In genomic region chr6:56772737-56773184, GRCh38 we compare ENCODE assay signal across 11 cellular contexts.
A peak's percentile ranks its signal among the peaks of the same experiment; 100 is the strongest.
DNase-seq lines count a peak whose midpoint lies in the region; ATAC-seq and TF ChIP-seq lines count a peak whose summit lies in the region.
"Had no signal": no experiment of that assay in that cellular context is flagged by ENCODE, and none has a peak within 500 bp of the region (broad histone marks: within the 10 kb centered on the region; RNA-seq: fewer than 3 reads in every experiment).

No MANE protein-coding gene starts in this region.

- H3K4me1 ChIP-seq in RWPE2 (ENCODE audit: insufficient read depth, poor library complexity, severe bottlenecking) (peaks cover 14% of the 10 kb centered on the region), foreskin keratinocyte (peaks cover 8% of the 10 kb centered on the region), skeletal muscle tissue (ENCODE audit: control insufficient read depth in 3 of 3, insufficient read depth in 3 of 3, low read length in 3 of 3) (peaks cover 25 to 33% (median 28%) of the 10 kb centered on the region in 3 donors)

- no peaks in the 10 kb centered on the region for H3K4me1 Mint-ChIP-seq in T-cell
- no peaks in the 10 kb centered on the region for H3K4me1 Mint-ChIP-seq in stimulated activated naive B cell treated with anti-CD40 and anti-IgM and Interleukin-4, amounts not matched to agents 10 μg/mL and 1 μg/mL and 100 μg/mL, for 72 hours
- H3K4me1 Mint-ChIP-seq: activated naive CD4-positive, alpha-beta T cell treated with anti-CD3 and anti-CD28 coated beads, Interleukin-2, amount 50 U/mL, for 24 hours had no signal

- H3K36me3 Mint-ChIP-seq in T-cell = no peaks in the 10 kb centered on the region
- H3K36me3 Mint-ChIP-seq in stimulated activated naive B cell treated with anti-CD40 and anti-IgM and Interleukin-4, amounts not matched to agents 10 μg/mL and 1 μg/mL and 100 μg/mL, for 72 hours = no peaks in the 10 kb centered on the region
- H3K36me3 Mint-ChIP-seq: activated naive CD4-positive, alpha-beta T cell treated with anti-CD3 and anti-CD28 coated beads, Interleukin-2, amount 50 U/mL, for 24 hours had no signal

- ATAC-seq in GM21381 (IDR thresholded peaks at IDR 0.05; ENCODE audit: unreplicated experiment) (peak; percentile 44), RWPE2 (ENCODE audit: low read depth) (peak; percentile 71), foreskin keratinocyte (peak; percentile 99), T-cell (replicated peaks in 1 of 4) (no peak)
- no peak for ATAC-seq in stimulated activated naive B cell treated with anti-CD40 and anti-IgM and Interleukin-4, amounts not matched to agents 10 μg/mL and 1 μg/mL and 100 μg/mL, for 72 hours (replicated peaks)

- DNase-seq in RWPE2 (ENCODE audit: low spot score) (no peak), foreskin keratinocyte (peak; percentile 81 to 92), T-cell (no peak), NCI-H2171 (lab: John Stamatoyannopoulos, UW) (no peak)
- no peak for DNase-seq in activated effector memory CD4-positive, alpha-beta T cell treated with anti-CD3 and anti-CD28 coated beads, Interleukin-2, amount 50 U/mL, for 16 hours
- no peak for DNase-seq in stimulated activated naive B cell treated with anti-CD40 and anti-IgM and Interleukin-4, amounts not matched to agents 10 μg/mL and 1 μg/mL and 100 μg/mL, for 72 hours
- DNase-seq: NCI-H510A had no signal

- H3K9me3 Mint-ChIP-seq in T-cell = no peaks in the 10 kb centered on the region
- H3K9me3 Mint-ChIP-seq in stimulated activated naive B cell treated with anti-CD40 and anti-IgM and Interleukin-4, amounts not matched to agents 10 μg/mL and 1 μg/mL and 100 μg/mL, for 72 hours = peaks cover 0 to 2% of the 10 kb centered on the region in 2 donors
- H3K9me3 Mint-ChIP-seq: activated naive CD4-positive, alpha-beta T cell treated with anti-CD3 and anti-CD28 coated beads, Interleukin-2, amount 50 U/mL, for 24 hours had no signal

- peak overlapping the region; percentile 54 for H3K27ac ChIP-seq in RWPE2 (ENCODE audit: poor library complexity, severe bottlenecking)
- peak overlapping the region; percentile 50 for H3K27ac ChIP-seq in foreskin keratinocyte
- peak overlapping the region; percentile 88 for H3K27ac ChIP-seq in skeletal muscle tissue (ENCODE audit: low read depth, low read length)
- H3K27ac ChIP-seq: uterus had no signal

- H3K4me3 ChIP-seq in RWPE2 (ENCODE audit: severe bottlenecking) (no peak overlapping the region), skeletal muscle tissue (ENCODE audit: low read length in 3 of 3) (peak overlapping the region; percentile 1 to 30 (median 29))
- H3K4me3 ChIP-seq: uterus had no signal

- CTCF ChIA-PET in T-cell (lab: Charles Lee) = no interaction called here

- no peak overlapping the region for H3K4me3 Mint-ChIP-seq in T-cell
- no peak overlapping the region for H3K4me3 Mint-ChIP-seq in stimulated activated naive B cell treated with anti-CD40 and anti-IgM and Interleukin-4, amounts not matched to agents 10 μg/mL and 1 μg/mL and 100 μg/mL, for 72 hours
- H3K4me3 Mint-ChIP-seq: activated naive CD4-positive, alpha-beta T cell treated with anti-CD3 and anti-CD28 coated beads, Interleukin-2, amount 50 U/mL, for 24 hours had no signal

- no peak overlapping the region for H3K27ac Mint-ChIP-seq in T-cell
- no peak overlapping the region for H3K27ac Mint-ChIP-seq in stimulated activated naive B cell treated with anti-CD40 and anti-IgM and Interleukin-4, amounts not matched to agents 10 μg/mL and 1 μg/mL and 100 μg/mL, for 72 hours
- H3K27ac Mint-ChIP-seq: activated naive CD4-positive, alpha-beta T cell treated with anti-CD3 and anti-CD28 coated beads, Interleukin-2, amount 50 U/mL, for 24 hours had no signal

- no peak for TF ChIP-seq CTCF in RWPE2 (IDR thresholded peaks at IDR 0.05; ENCODE audit: poor library complexity, severe bottlenecking)
- peak; percentile 69 for TF ChIP-seq CTCF in foreskin keratinocyte (conservative IDR thresholded peaks at IDR 0.05)

- H3K27me3 ChIP-seq in RWPE2 (ENCODE audit: insufficient read depth, poor library complexity, severe bottlenecking) = no peaks in the 10 kb centered on the region
- no peaks in the 10 kb centered on the region for H3K27me3 ChIP-seq in foreskin keratinocyte
- no peaks in the 10 kb centered on the region for H3K27me3 ChIP-seq in skeletal muscle tissue (ENCODE audit: control insufficient read depth in 3 of 3, insufficient read depth in 3 of 3, low read length in 3 of 3)
- H3K27me3 ChIP-seq: uterus had no signal

- no peaks in the 10 kb centered on the region for H3K9me3 ChIP-seq in RWPE2 (ENCODE audit: severe bottlenecking)
- no peaks in the 10 kb centered on the region for H3K9me3 ChIP-seq in skeletal muscle tissue (ENCODE audit: control insufficient read depth in 3 of 3, low read length in 3 of 3)
- H3K9me3 ChIP-seq: uterus had no signal

- H3K27me3 Mint-ChIP-seq in T-cell = no peaks in the 10 kb centered on the region
- H3K27me3 Mint-ChIP-seq in stimulated activated naive B cell treated with anti-CD40 and anti-IgM and Interleukin-4, amounts not matched to agents 10 μg/mL and 1 μg/mL and 100 μg/mL, for 72 hours = no peaks in the 10 kb centered on the region
- H3K27me3 Mint-ChIP-seq: activated naive CD4-positive, alpha-beta T cell treated with anti-CD3 and anti-CD28 coated beads, Interleukin-2, amount 50 U/mL, for 24 hours had no signal

- POLR2A ChIA-PET in T-cell (lab: Charles Lee) = no interaction called here

- H3K36me3 ChIP-seq in RWPE2 (ENCODE audit: low read depth) (no peaks in the 10 kb centered on the region), skeletal muscle tissue (ENCODE audit: control insufficient read depth in 3 of 3, insufficient read depth in 3 of 3, low read length in 3 of 3) (no peaks in the 10 kb centered on the region)
- H3K36me3 ChIP-seq: uterus had no signal

- peak overlapping the region in 2 of 3 donors; percentile 40 to 65 for H3K9ac ChIP-seq in skeletal muscle tissue (ENCODE audit: low read depth in 1 of 3, low read length in 3 of 3)

Comparison
In these comparisons a context has a peak if more than half of its experiments do, and no peak if none do; other contexts are left out.
1. ATAC-seq: peak in GM21381 (single experiment), RWPE2 (single experiment) and foreskin keratinocyte (single experiment); none in T-cell (0 of 4) and stimulated activated naive B cell treated with anti-CD40 and anti-IgM and Interleukin-4, amounts not matched to agents 10 μg/mL and 1 μg/mL and 100 μg/mL, for 72 hours (0 of 2).
2. DNase-seq: peak in foreskin keratinocyte (2 of 2); none in RWPE2 (single experiment), T-cell (0 of 34), NCI-H2171 (single experiment), activated effector memory CD4-positive, alpha-beta T cell treated with anti-CD3 and anti-CD28 coated beads, Interleukin-2, amount 50 U/mL, for 16 hours (single experiment) and stimulated activated naive B cell treated with anti-CD40 and anti-IgM and Interleukin-4, amounts not matched to agents 10 μg/mL and 1 μg/mL and 100 μg/mL, for 72 hours (single experiment).
3. Peak in every context shown above with its lines, with median percentiles within 50 percentile points of each other: H3K27ac ChIP-seq.